8 cellular contexts compared by ENCODE assay signal in genomic region chr19:38685666-38686529, GRCh38. TPM values are rescaled to one million over a fixed set of nuclear protein-coding genes. Genes with fewer than 3 reads are reported as not detected.
DNase-seq lines count a peak whose midpoint lies in the region; ATAC-seq and TF ChIP-seq lines count a peak whose summit lies in the region.

No MANE protein-coding gene starts in this region.

- TF ChIP-seq CTCF in GM12874 (IDR thresholded peaks at IDR 0.05; ENCODE audit: insufficient read depth, low read depth, low read length): peak; percentile 38; the same call in 1 of the 2 replicates

- H3K27ac Mint-ChIP-seq in immature natural killer cell: peak overlapping the region; percentile 99 to 100 (median 100)

- peaks cover 0 to 13% (median 5%) of the 10 kb centered on the region in 3 donors for H3K36me3 Mint-ChIP-seq in immature natural killer cell

- DNase-seq in NAMALWA (ENCODE audit: low spot score): peak; percentile 41
- DNase-seq in amniotic epithelial cell (ENCODE audit: low read depth): peak; percentile 66
- DNase-seq in immature natural killer cell: no peak
- no peak for DNase-seq in substantia nigra (lab: John Stamatoyannopoulos, UW)
- no peak for DNase-seq in stimulated activated CD4-positive, alpha-beta T cell treated with anti-CD3 and anti-CD28 coated beads, Interleukin-4, amount 100 ng/mL, for 24 hours
- DNase-seq in activated CD8-positive, alpha-beta memory T cell treated with anti-CD3 and anti-CD28 coated beads for 24 hours: no peak

- H3K4me3 Mint-ChIP-seq in immature natural killer cell: peak overlapping the region; percentile 70 to 81 (median 76)

- H3K27me3 Mint-ChIP-seq in immature natural killer cell (ENCODE audit: low read depth in 3 of 3): peaks cover 9 to 12% (median 11%) of the 10 kb centered on the region in 3 donors

- no peaks in the 10 kb centered on the region for H3K9me3 Mint-ChIP-seq in immature natural killer cell

- peaks cover 92 to 96% of the 10 kb centered on the region in 2 donors for H3K4me1 Mint-ChIP-seq in immature natural killer cell

- no peak for ATAC-seq in GM21423 (IDR thresholded peaks at IDR 0.05; ENCODE audit: unreplicated experiment)

- H3K27ac ChIP-seq in substantia nigra (ENCODE audit: low read depth, low read length, poor library complexity, severe bottlenecking): peak overlapping the region; percentile 59

RNA-seq across cellular contexts. Expression of gene ACTN4, which starts 38.4 kb away (rescaled TPM):
- 10 to 100 TPM in 2 of 3 donors, 1 to 10 TPM in 1; 8.5 to 68.3 (median 17.4) TPM for polyA plus RNA-seq in immature natural killer cell

RNA-seq across cellular contexts. Expression of gene CAPN12, which starts 58.4 kb away (rescaled TPM):
- 10 to 100 TPM; 25.7 to 72.8 (median 55.1) TPM for polyA plus RNA-seq in immature natural killer cell

Comparison
In these comparisons a context has a peak if more than half of its experiments do, and no peak if none do; other contexts are left out.
1. DNase-seq: peak in NAMALWA (single experiment) and amniotic epithelial cell (single experiment); none in immature natural killer cell (0 of 3), substantia nigra (0 of 49), stimulated activated CD4-positive, alpha-beta T cell treated with anti-CD3 and anti-CD28 coated beads, Interleukin-4, amount 100 ng/mL, for 24 hours (single experiment) and activated CD8-positive, alpha-beta memory T cell treated with anti-CD3 and anti-CD28 coated beads for 24 hours (single experiment).